Comparison of ENCODE assay signal across 9 cellular contexts in genomic region chr17:39939588-39940419, GRCh38. TPM values are rescaled to one million over a fixed set of nuclear protein-coding genes. Genes with fewer than 3 reads are reported as not detected.
DNase-seq lines count a peak whose midpoint lies in the region; ATAC-seq, FAIRE-seq and TF ChIP-seq lines count a peak whose summit lies in the region.
"Had no signal": no experiment of that assay in that cellular context is flagged by ENCODE, and none has a peak within 500 bp of the region (broad histone marks: within the 10 kb centered on the region; RNA-seq: fewer than 3 reads in every experiment).

No MANE protein-coding gene starts in this region.

- peaks cover 3% of the 10 kb centered on the region for H3K4me1 ChIP-seq in psoas muscle
- no peaks in the 10 kb centered on the region for H3K4me1 ChIP-seq in A673 (ENCODE audit: insufficient read depth, low read length, poor library complexity, severe bottlenecking)

- CTCF ChIA-PET in A673 (lab: Charles Lee): no interaction called here

- ATAC-seq in HG03135 (IDR thresholded peaks at IDR 0.05; ENCODE audit: unreplicated experiment) (peak; percentile 57), psoas muscle (peak in 2 of 4 donors; percentile 21 to 43)

- POLR2A ChIA-PET in A673 (lab: Charles Lee; ENCODE audit: low non-redundant PET): no interaction called here

- no peaks in the 10 kb centered on the region for H3K36me3 ChIP-seq in psoas muscle (ENCODE audit: insufficient read depth in 1 of 2, low read depth in 1 of 2)
- H3K36me3 ChIP-seq in A673 (ENCODE audit: insufficient read depth, low read length, poor library complexity, severe bottlenecking): no peaks in the 10 kb centered on the region
- H3K36me3 ChIP-seq: thoracic aorta had no signal

- 39 to 51% (median 45%) methylated on average over 6 of the region's 6 CpGs for WGBS in psoas muscle, 3 donors

- BruUV-seq in A673 (replicated peaks; lab: Mats Ljungman, UMichigan): no TSS peak

- H3K4me3 ChIP-seq in psoas muscle (no peak overlapping the region), A673 (ENCODE audit: low read depth, low read length, poor library complexity, severe bottlenecking) (no peak overlapping the region)
- H3K4me3 ChIP-seq: thoracic aorta had no signal

- peak; percentile 10 for TF ChIP-seq CTCF in psoas muscle (IDR thresholded peaks at IDR 0.05)
- TF ChIP-seq CTCF in A673 (conservative IDR thresholded peaks at IDR 0.05; ENCODE audit: low read depth, low read length): no peak

- intact Hi-C loops in psoas muscle (cut with DNase I): no loop called here
- intact Hi-C loops in A673 (cut with micrococcal nuclease; ENCODE audit: unreplicated experiment): no loop called here

- H3K9me3 ChIP-seq in psoas muscle (no peaks in the 10 kb centered on the region), A673 (ENCODE audit: low read depth, low read length, poor library complexity, severe bottlenecking) (no peaks in the 10 kb centered on the region)
- H3K9me3 ChIP-seq: thoracic aorta had no signal

- H3K27ac ChIP-seq in psoas muscle: peak overlapping the region; percentile 37
- H3K27ac ChIP-seq in A673 (ENCODE audit: low read depth, low read length, poor library complexity, severe bottlenecking): no peak overlapping the region
- H3K27ac ChIP-seq: thoracic aorta had no signal

- DNase-seq in activated effector memory CD4-positive, alpha-beta T cell treated with anti-CD3 and anti-CD28 coated beads, Interleukin-2, amount 50 U/mL, for 16 hours: peak; percentile 72
- no peak for DNase-seq in activated effector memory CD4-positive, alpha-beta T cell treated with Interleukin-2 at 50 U/mL for 16 hours
- DNase-seq in SKM-1 treated with dmso at 0.1 percent for 144 hours (lab: John Stamatoyannopoulos, UW; ENCODE audit: unreplicated experiment): peak; percentile 66
- DNase-seq in psoas muscle: no peak
- DNase-seq in NCI-H2196 treated with DMSO at 0.1 percent for 48 hours (lab: John Stamatoyannopoulos, UW; ENCODE audit: unreplicated experiment): no peak
- DNase-seq in A673 (ENCODE audit: low spot score): no peak

- FAIRE-seq in endometrium (lab: Jason Lieb, UNC): peak; percentile 89

- H3K27me3 ChIP-seq in psoas muscle (ENCODE audit: insufficient read depth in 3 of 3, low read length in 2 of 3) (no peaks in the 10 kb centered on the region), A673 (replicated peaks; ENCODE audit: insufficient read depth, low read depth, low read length, poor library complexity) (no peaks in the 10 kb centered on the region)

RNA-seq across cellular contexts. Expression of gene LRRC3C, which starts 12.3 kb away (rescaled TPM):
- total RNA-seq in psoas muscle (not detected), A673 (2021) (not detected in 2 replicates)
- polyA plus RNA-seq in psoas muscle: under 1 TPM in 1 of 3 donors, not detected in 2; 0.04 TPM
- total RNA-seq: thoracic aorta had no signal

RNA-seq across cellular contexts. Expression of gene ORMDL3, which starts 12.4 kb away (rescaled TPM):
- total RNA-seq in psoas muscle: 10 to 100 TPM; 16.9 to 25.1 (median 22.0) TPM
- 10 to 100 TPM; 18.7 to 66.9 (median 23.6) TPM for polyA plus RNA-seq in psoas muscle
- total RNA-seq in A673 (2021): 18.0 and 20.8 TPM in 2 replicates

RNA-seq across cellular contexts. Expression of gene GSDMB, which starts 21.4 kb away (rescaled TPM):
- total RNA-seq in psoas muscle (1 to 10 TPM in 1 of 4 donors, under 1 TPM in 3; 0.54 to 3.6 (median 0.93) TPM), A673 (2021) (5.0 and 5.3 TPM in 2 replicates)
- 1 to 10 TPM in 1 of 3 donors, under 1 TPM in 2; 0.77 to 1.1 (median 1.00) TPM for polyA plus RNA-seq in psoas muscle

RNA-seq across cellular contexts. Expression of gene GSDMA, which starts 23.0 kb away (rescaled TPM):
- total RNA-seq in psoas muscle (under 1 TPM in 2 of 4 donors, not detected in 2; 0.24 to 0.32 TPM), A673 (2021) (not detected in 2 replicates)
- under 1 TPM in 2 of 3 donors, not detected in 1; 0.03 to 0.06 TPM for polyA plus RNA-seq in psoas muscle

RNA-seq across cellular contexts. Expression of gene PSMD3, which starts 40.8 kb away (rescaled TPM):
- 100 to 1,000 TPM; 137 to 253 (median 220) TPM for total RNA-seq in psoas muscle
- polyA plus RNA-seq in psoas muscle: 100 to 1,000 TPM; 168 to 392 (median 234) TPM
- total RNA-seq in A673 (2021): 161 and 168 TPM in 2 replicates

Comparison
In these comparisons a context has a peak if more than half of its experiments do, and no peak if none do; other contexts are left out.
1. DNase-seq: peak in activated effector memory CD4-positive, alpha-beta T cell treated with anti-CD3 and anti-CD28 coated beads, Interleukin-2, amount 50 U/mL, for 16 hours (single experiment) and SKM-1 treated with dmso at 0.1 percent for 144 hours (single experiment); none in activated effector memory CD4-positive, alpha-beta T cell treated with Interleukin-2 at 50 U/mL for 16 hours (single experiment), psoas muscle (0 of 2), NCI-H2196 treated with DMSO at 0.1 percent for 48 hours (single experiment) and A673 (single experiment).